31 cellular contexts compared by ENCODE assay signal in the genomic region with DNA sequence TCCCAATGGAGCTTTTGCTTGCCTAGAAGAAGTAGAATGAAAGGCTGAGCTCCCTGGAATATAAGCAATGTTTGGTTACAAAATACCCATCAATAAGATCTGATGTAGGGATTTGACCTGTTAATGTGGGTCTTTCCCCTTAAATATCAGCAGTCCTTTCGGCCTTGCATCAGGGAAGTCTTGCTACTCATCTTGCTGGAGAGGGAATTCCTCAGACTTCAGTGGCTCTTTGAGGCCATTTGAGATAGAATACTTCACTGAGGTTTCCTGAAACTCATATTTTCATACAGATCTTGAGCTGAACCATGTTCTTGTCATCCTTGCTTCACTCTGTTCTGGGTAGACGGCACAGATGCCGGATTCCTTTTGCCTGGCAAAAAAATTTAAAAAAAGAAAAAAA. TPM values are rescaled to one million over a fixed set of nuclear protein-coding genes. Genes with fewer than 3 reads are reported as not detected.
DNase-seq lines count a peak whose midpoint lies in the region; ATAC-seq, FAIRE-seq and TF ChIP-seq lines count a peak whose summit lies in the region.
"Had no signal": no experiment of that assay in that cellular context is flagged by ENCODE, and none has a peak within 500 bp of the region (broad histone marks: within the 10 kb centered on the region; RNA-seq: fewer than 3 reads in every experiment).

No MANE protein-coding gene starts in this region.

- H3K9me3 ChIP-seq in astrocyte (ENCODE audit: insufficient read depth, low read depth, low read length) (no peaks in the 10 kb centered on the region), transverse colon (no peaks in the 10 kb centered on the region)
- H3K9me3 ChIP-seq: adrenal gland, Peyer's patch, psoas muscle, testis had no signal

- no peak for FAIRE-seq in astrocyte (lab: Jason Lieb, UNC)
- FAIRE-seq: colon, HepG2 had no signal

- peak overlapping the region; percentile 97 for H3K4me2 ChIP-seq in astrocyte (ENCODE audit: low read length)

- no peak for TF ChIP-seq POLR2A in transverse colon (IDR thresholded peaks at IDR 0.05)

- H3K9ac ChIP-seq in astrocyte (ENCODE audit: low read length): no peak overlapping the region

- no peak overlapping the region for H3K4me3 Mint-ChIP-seq in astrocyte (ENCODE audit: unreplicated experiment)
- H3K4me3 Mint-ChIP-seq: activated CD4-positive, alpha-beta memory T cell treated with anti-CD3 and anti-CD28 coated beads, Interleukin-2, amount 10 ng/mL, durations not matched to agents 7 days and 5 days; activated T-cell treated with anti-CD3 and anti-CD28 coated beads, Interleukin-2, amount 50 U/mL, for 24 hours; CD8-positive, alpha-beta T cell; stimulated activated memory B cell treated with anti-CD40 and anti-IgM and Interleukin-4, amounts not matched to agents 10 μg/mL and 1 μg/mL and 100 μg/mL, for 72 hours had no signal

- TF ChIP-seq EP300 in transverse colon (IDR thresholded peaks at IDR 0.05; ENCODE audit: low read depth): no peak

- 50 to 55% methylated on average over 3 of the region's 3 CpGs for WGBS in transverse colon (ENCODE audit: low coverage in 1 of 2), 2 donors

- DNase-seq in ELR (ENCODE audit: low read depth) (peak; percentile 60), astrocyte (ENCODE audit: low read depth) (no peak), iris pigment epithelial cell (ENCODE audit: low read depth) (peak; percentile 28), transverse colon (no peak), caudate nucleus (lab: John Stamatoyannopoulos, UW) (no peak)
- DNase-seq: activated CD4-positive, alpha-beta memory T cell treated with anti-CD3 and anti-CD28 coated beads, Interleukin-2, amount 10 ng/mL, durations not matched to agents 7 days and 5 days; activated CD4-positive, CD25-positive, alpha-beta regulatory T cell; activated T-cell treated with anti-CD3 and anti-CD28 coated beads, Interleukin-2, amount 50 U/mL, for 24 hours; adrenal gland; brain microvascular endothelial cell; CD8-positive, alpha-beta T cell; DMS 273 treated with DMSO at 0.1 percent for 48 hours; effector memory CD4-positive, alpha-beta T cell; erythroblast; GDM1; kidney glomerular epithelial cell; NCI-H1092; NCI-H1930; NCI-H526 treated with DMSO at 0.1 percent for 48 hours; Peyer's patch; psoas muscle; SIG-M5; stimulated activated CD4-positive, alpha-beta T cell treated with anti-CD3 and anti-CD28 coated beads, Interleukin-2, amount 100 ng/mL, for 48 hours; testis had no signal

- no peaks in the 10 kb centered on the region for H3K27me3 ChIP-seq in astrocyte (ENCODE audit: insufficient read depth, low read length)
- H3K27me3 ChIP-seq in transverse colon: peaks cover 59% of the 10 kb centered on the region
- H3K27me3 ChIP-seq: Peyer's patch, testis had no signal

- intact Hi-C loops in transverse colon (cut with DNase I; ENCODE audit: low total_unique reads): no loop called here

- in situ Hi-C loops in transverse colon (cut with MboI; ENCODE audit: low pct_ligation_motif_present in 1 of 4, low pct_unique_long_range_greater_than_20kb in 1 of 4, low sequenced_read_pairs in 3 of 4): no loop called here

- peaks cover 94% of the 10 kb centered on the region for H3K79me2 ChIP-seq in astrocyte (ENCODE audit: insufficient read depth, low read length)

- no peaks in the 10 kb centered on the region for H3K4me1 Mint-ChIP-seq in astrocyte (ENCODE audit: low read depth, unreplicated experiment)
- H3K4me1 Mint-ChIP-seq: activated CD4-positive, alpha-beta memory T cell treated with anti-CD3 and anti-CD28 coated beads, Interleukin-2, amount 10 ng/mL, durations not matched to agents 7 days and 5 days; stimulated activated memory B cell treated with anti-CD40 and anti-IgM and Interleukin-4, amounts not matched to agents 10 μg/mL and 1 μg/mL and 100 μg/mL, for 72 hours had no signal

- H3K27me3 Mint-ChIP-seq in astrocyte (ENCODE audit: low read depth, unreplicated experiment): peaks cover 45% of the 10 kb centered on the region

- H3K9me3 Mint-ChIP-seq in astrocyte (ENCODE audit: unreplicated experiment): peaks cover 14% of the 10 kb centered on the region
- H3K9me3 Mint-ChIP-seq: activated CD4-positive, alpha-beta memory T cell treated with anti-CD3 and anti-CD28 coated beads, Interleukin-2, amount 10 ng/mL, durations not matched to agents 7 days and 5 days; activated T-cell treated with anti-CD3 and anti-CD28 coated beads, Interleukin-2, amount 50 U/mL, for 24 hours; CD8-positive, alpha-beta T cell; stimulated activated memory B cell treated with anti-CD40 and anti-IgM and Interleukin-4, amounts not matched to agents 10 μg/mL and 1 μg/mL and 100 μg/mL, for 72 hours had no signal

- H3K4me3 ChIP-seq in astrocyte (ENCODE audit: insufficient read depth, low read depth, low read length) (no peak overlapping the region), transverse colon (peak overlapping the region in 1 of 4 donors; percentile 2)
- H3K4me3 ChIP-seq: adrenal gland, lung, Peyer's patch, psoas muscle, testis had no signal

- H3K27ac Mint-ChIP-seq in astrocyte (ENCODE audit: unreplicated experiment): no peak overlapping the region
- H3K27ac Mint-ChIP-seq: activated CD4-positive, alpha-beta memory T cell treated with anti-CD3 and anti-CD28 coated beads, Interleukin-2, amount 10 ng/mL, durations not matched to agents 7 days and 5 days; activated T-cell treated with anti-CD3 and anti-CD28 coated beads, Interleukin-2, amount 50 U/mL, for 24 hours; CD8-positive, alpha-beta T cell; stimulated activated memory B cell treated with anti-CD40 and anti-IgM and Interleukin-4, amounts not matched to agents 10 μg/mL and 1 μg/mL and 100 μg/mL, for 72 hours had no signal

- peaks cover 4% of the 10 kb centered on the region for H3K36me3 Mint-ChIP-seq in astrocyte (ENCODE audit: low read depth, unreplicated experiment)
- H3K36me3 Mint-ChIP-seq: CD8-positive, alpha-beta T cell; stimulated activated memory B cell treated with anti-CD40 and anti-IgM and Interleukin-4, amounts not matched to agents 10 μg/mL and 1 μg/mL and 100 μg/mL, for 72 hours had no signal

- no peak for TF ChIP-seq CTCF in astrocyte (IDR thresholded peaks at IDR 0.05; ENCODE audit: insufficient read depth, low read depth, low read length)
- TF ChIP-seq CTCF in transverse colon (IDR thresholded peaks at IDR 0.05): no peak

- H3K4me1 ChIP-seq in astrocyte (ENCODE audit: insufficient read depth, low read length) (peaks cover 17% of the 10 kb centered on the region), transverse colon (peaks cover 0 to 17% (median 0%) of the 10 kb centered on the region in 4 donors)
- H3K4me1 ChIP-seq: testis had no signal

- no peak overlapping the region for H2AFZ ChIP-seq in astrocyte (ENCODE audit: low read depth, low read length)

- H3K36me3 ChIP-seq in astrocyte (ENCODE audit: insufficient read depth, low read length) (peaks cover 7% of the 10 kb centered on the region), transverse colon (no peaks in the 10 kb centered on the region)
- H3K36me3 ChIP-seq: adrenal gland, brain microvascular endothelial cell, neutrophil, Peyer's patch had no signal

- ATAC-seq in HG03439 (IDR thresholded peaks at IDR 0.05; ENCODE audit: unreplicated experiment) (no peak), HG03571 (IDR thresholded peaks at IDR 0.05; ENCODE audit: unreplicated experiment) (no peak)
- ATAC-seq: CD8-positive, alpha-beta T cell; HepG2; psoas muscle; stimulated activated memory B cell treated with anti-CD40 and anti-IgM and Interleukin-4, amounts not matched to agents 10 μg/mL and 1 μg/mL and 100 μg/mL, for 72 hours had no signal

- peaks cover 38% of the 10 kb centered on the region for H4K20me1 ChIP-seq in astrocyte (ENCODE audit: insufficient read depth, low read length)

- H3K27ac ChIP-seq in astrocyte (ENCODE audit: low read depth, low read length) (no peak overlapping the region), transverse colon (peak overlapping the region; percentile 31 to 89 (median 63)), caudate nucleus (ENCODE audit: low read depth, low read length) (no peak overlapping the region)
- H3K27ac ChIP-seq: adrenal gland, brain microvascular endothelial cell, neutrophil, Peyer's patch, psoas muscle, testis had no signal

RNA-seq across cellular contexts. Expression of gene TWIST2, which starts 3.9 kb away (rescaled TPM):
- 2.5 and 3.2 TPM in 2 replicates for total RNA-seq in astrocyte
- 10 to 100 TPM in 3 of 4 donors, 1 to 10 TPM in 1; 6.7 to 59.1 (median 16.8) TPM for total RNA-seq in transverse colon
- total RNA-seq: activated CD4-positive, alpha-beta memory T cell treated with anti-CD3 and anti-CD28 coated beads, Interleukin-2, amount 10 ng/mL, durations not matched to agents 7 days and 5 days; CD8-positive, alpha-beta T cell had no signal

Comparison
In these comparisons a context has a peak if more than half of its experiments do, and no peak if none do; other contexts are left out.
1. DNase-seq: peak in ELR (single experiment) and iris pigment epithelial cell (single experiment); none in astrocyte (single experiment), transverse colon (single experiment) and caudate nucleus (0 of 61).
2. H3K27ac ChIP-seq: peak in transverse colon (4 of 4); none in astrocyte (single experiment) and caudate nucleus (single experiment).